In genomic region chr6:6749791-6750434, GRCh38 we compare ENCODE assay signal across 8 cellular contexts.
DNase-seq lines count a peak whose midpoint lies in the region; ATAC-seq and TF ChIP-seq lines count a peak whose summit lies in the region.

No MANE protein-coding gene starts in this region.

- DNase-seq in AML-193 (lab: John Stamatoyannopoulos, UW) (peak; percentile 88 to 95), LHCN-M2 (ENCODE audit: low read depth) (peak; percentile 82), fibroblast of peridontal ligament (ENCODE audit: extremely low read depth) (peak; percentile 71), neural progenitor cell (ENCODE audit: low spot score) (peak; percentile 49), upper lobe of left lung (peak; percentile 39 to 78)
- DNase-seq in activated CD4-positive, alpha-beta memory T cell treated with anti-CD3 and anti-CD28 coated beads, Interleukin-2, amount 10 ng/mL, durations not matched to agents 7 days and 5 days: peak; percentile 67

- ATAC-seq in upper lobe of left lung (ENCODE audit: low FRiP score in 2 of 2) (peak; percentile 80 to 89), GM19455 (IDR thresholded peaks at IDR 0.05; ENCODE audit: unreplicated experiment) (no peak), GM21717 (IDR thresholded peaks at IDR 0.05; ENCODE audit: unreplicated experiment) (no peak)

- H3K27ac ChIP-seq in neural progenitor cell (no peak overlapping the region), upper lobe of left lung (peak overlapping the region; percentile 59 to 82 (median 70))

- peaks cover 26% of the 10 kb centered on the region for H3K27me3 Mint-ChIP-seq in activated CD4-positive, alpha-beta memory T cell treated with anti-CD3 and anti-CD28 coated beads, Interleukin-2, amount 10 ng/mL, durations not matched to agents 7 days and 5 days
- H3K27me3 Mint-ChIP-seq in neural progenitor cell (ENCODE audit: insufficient read depth, low read depth): peaks cover 4% of the 10 kb centered on the region

- no peaks in the 10 kb centered on the region for H4K20me1 ChIP-seq in neural progenitor cell (ENCODE audit: low read depth)

- no peaks in the 10 kb centered on the region for H3K36me3 ChIP-seq in neural progenitor cell
- no peaks in the 10 kb centered on the region for H3K36me3 ChIP-seq in upper lobe of left lung

- peak in 1 of 4 donors; percentile 61 for TF ChIP-seq POLR2A in upper lobe of left lung (IDR thresholded peaks at IDR 0.05)

- H3K27ac Mint-ChIP-seq in activated CD4-positive, alpha-beta memory T cell treated with anti-CD3 and anti-CD28 coated beads, Interleukin-2, amount 10 ng/mL, durations not matched to agents 7 days and 5 days: peak overlapping the region; percentile 17
- H3K27ac Mint-ChIP-seq in neural progenitor cell: peak overlapping the region; percentile 34

- 56 to 64% methylated on average over 11 to 16 of the region's 16 CpGs for WGBS in upper lobe of left lung, 2 donors

- TF ChIP-seq EP300 in upper lobe of left lung (IDR thresholded peaks at IDR 0.05): peak in 1 of 4 donors; percentile 57

- H3K79me2 ChIP-seq in neural progenitor cell (ENCODE audit: low read depth): no peaks in the 10 kb centered on the region

- peak overlapping the region; percentile 36 for H3K4me3 Mint-ChIP-seq in activated CD4-positive, alpha-beta memory T cell treated with anti-CD3 and anti-CD28 coated beads, Interleukin-2, amount 10 ng/mL, durations not matched to agents 7 days and 5 days
- H3K4me3 Mint-ChIP-seq in neural progenitor cell: no peak overlapping the region

- TF ChIP-seq CTCF in neural progenitor cell (IDR thresholded peaks at IDR 0.05): no peak
- TF ChIP-seq CTCF in upper lobe of left lung (IDR thresholded peaks at IDR 0.05): no peak

- H2AFZ ChIP-seq in neural progenitor cell (replicated peaks): peak overlapping the region; percentile 89

- H3K4me1 ChIP-seq in neural progenitor cell (peaks cover 32% of the 10 kb centered on the region), upper lobe of left lung (peaks cover 34 to 44% (median 41%) of the 10 kb centered on the region in 4 donors)

- H3K9ac ChIP-seq in neural progenitor cell: no peak overlapping the region

- peaks cover 26% of the 10 kb centered on the region for H3K4me1 Mint-ChIP-seq in activated CD4-positive, alpha-beta memory T cell treated with anti-CD3 and anti-CD28 coated beads, Interleukin-2, amount 10 ng/mL, durations not matched to agents 7 days and 5 days
- H3K4me1 Mint-ChIP-seq in neural progenitor cell: peaks cover 27% of the 10 kb centered on the region

- H3K9me3 Mint-ChIP-seq in activated CD4-positive, alpha-beta memory T cell treated with anti-CD3 and anti-CD28 coated beads, Interleukin-2, amount 10 ng/mL, durations not matched to agents 7 days and 5 days: no peaks in the 10 kb centered on the region
- no peaks in the 10 kb centered on the region for H3K9me3 Mint-ChIP-seq in neural progenitor cell

- H3K27me3 ChIP-seq in neural progenitor cell: no peaks in the 10 kb centered on the region
- no peaks in the 10 kb centered on the region for H3K27me3 ChIP-seq in upper lobe of left lung

- CTCF ChIA-PET in activated CD4-positive, alpha-beta memory T cell treated with anti-CD3 and anti-CD28 coated beads, Interleukin-2, amount 10 ng/mL, durations not matched to agents 7 days and 5 days (lab: Charles Lee): interaction anchor here (0.6 to 1.2 kb wide), 4 partner anchors 9 to 203 kb away, joined by 3 read pairs; no protein-coding TSS in a partner anchor

- H3K36me3 Mint-ChIP-seq in activated CD4-positive, alpha-beta memory T cell treated with anti-CD3 and anti-CD28 coated beads, Interleukin-2, amount 10 ng/mL, durations not matched to agents 7 days and 5 days (ENCODE audit: low read depth): no peaks in the 10 kb centered on the region
- H3K36me3 Mint-ChIP-seq in neural progenitor cell: peaks cover 1% of the 10 kb centered on the region

- POLR2A ChIA-PET in activated CD4-positive, alpha-beta memory T cell treated with anti-CD3 and anti-CD28 coated beads, Interleukin-2, amount 10 ng/mL, durations not matched to agents 7 days and 5 days (lab: Charles Lee): interaction anchor here (0.8 to 1.1 kb wide), 2 partner anchors 11 to 61 kb away, joined by 3 read pairs; no protein-coding TSS in a partner anchor

- peak overlapping the region; percentile 10 for H3K4me2 ChIP-seq in neural progenitor cell

- H3K4me3 ChIP-seq in neural progenitor cell (no peak overlapping the region), upper lobe of left lung (no peak overlapping the region)

- peaks cover 7% of the 10 kb centered on the region for H3F3A ChIP-seq in neural progenitor cell (ENCODE audit: low read depth)

- H3K9me3 ChIP-seq in neural progenitor cell (ENCODE audit: low read depth): no peaks in the 10 kb centered on the region
- no peaks in the 10 kb centered on the region for H3K9me3 ChIP-seq in upper lobe of left lung

Comparison
In these comparisons a context has a peak if more than half of its experiments do, and no peak if none do; other contexts are left out.
1. ATAC-seq: peak in upper lobe of left lung (2 of 2); none in GM19455 (single experiment) and GM21717 (single experiment).
2. Peak in every context shown above with its lines, with median percentiles within 50 percentile points of each other: DNase-seq.